13 cellular contexts compared by ENCODE assay signal in genomic region chr1:117613249-117613968, GRCh38. TPM values are rescaled to one million over a fixed set of nuclear protein-coding genes. Genes with fewer than 3 reads are reported as not detected.
DNase-seq lines count a peak whose midpoint lies in the region; ATAC-seq, FAIRE-seq and TF ChIP-seq lines count a peak whose summit lies in the region.
"Had no signal": no experiment of that assay in that cellular context is flagged by ENCODE, and none has a peak within 500 bp of the region (broad histone marks: within the 10 kb centered on the region; RNA-seq: fewer than 3 reads in every experiment).

No MANE protein-coding gene starts in this region.

- 1% methylated on average over 8 of the region's 8 CpGs for WGBS in K562 (ENCODE audit: insufficient coverage, low coverage, missing lambda C conversion rate)

- DNase-seq in AML-193 (lab: John Stamatoyannopoulos, UW), result peak; percentile 24 to 44
- peak; percentile 21 for DNase-seq in KBM-7
- peak; percentile 65 to 95 (median 77) for DNase-seq in K562 (ENCODE audit: extremely low read depth in 1 of 4, low spot score in 3 of 4)
- DNase-seq in DMS79 (lab: John Stamatoyannopoulos, UW), result no peak
- DNase-seq in T-helper 9 cell, result no peak
- no peak for DNase-seq in foreskin melanocyte
- DNase-seq: hippocampal formation; naive thymus-derived CD4-positive, alpha-beta T cell; NCI-H69; stimulated activated CD4-positive, alpha-beta T cell treated with anti-CD3 and anti-CD28 coated beads, Interleukin-1b, Interleukin-23, amount 100 ng/mL, for 48 hours had no signal

- peak; percentile 95 for FAIRE-seq in K562 (lab: Jason Lieb, UNC)

- TF ChIP-seq CTCF in K562 (IDR thresholded peaks at IDR 0.05 in 2 of 3, conservative IDR thresholded peaks at IDR 0.05 in 1 of 3; ENCODE audit: insufficient read depth in 2 of 3, low read depth in 1 of 3, low read length in 3 of 3), result no peak

- CTCF ChIA-PET in K562 (lab: Yijun Ruan, JAX; ENCODE audit: low intra/inter-chr PET ratio), result no interaction called here

- peaks cover 12% of the 10 kb centered on the region for H4K20me1 ChIP-seq in K562 (replicated peaks; ENCODE audit: control insufficient read depth, insufficient read depth, low read length)

- H3K9me3 ChIP-seq in K562 (replicated peaks; ENCODE audit: control insufficient read depth, insufficient read depth, low read depth, low read length), result no peaks in the 10 kb centered on the region
- H3K9me3 ChIP-seq in muscle layer of duodenum (ENCODE audit: control insufficient read depth in 1 of 2, low read length in 2 of 2), result no peaks in the 10 kb centered on the region

- H3K27ac ChIP-seq in K562 (ENCODE audit: extremely low read depth, low read depth, low read length), result peak overlapping the region; percentile 77
- H3K27ac ChIP-seq in muscle layer of duodenum (ENCODE audit: low read length), result peak overlapping the region; percentile 73
- H3K27ac ChIP-seq: C4-2B had no signal

- TF ChIP-seq POLR2A in K562 (conservative IDR thresholded peaks at IDR 0.05), result no peak

- in situ Hi-C loops in KBM-7 (cut with MboI; ENCODE audit: low pct_unique_long_range_greater_than_20kb, low sequenced_read_pairs), result no loop called here
- in situ Hi-C loops in K562 (cut with MboI), result no loop called here

- peak overlapping the region; percentile 1; the same call in 1 of the 2 replicates for H3K4me3 ChIP-seq in K562
- peak overlapping the region in 1 of 2 donors; percentile 10 for H3K4me3 ChIP-seq in muscle layer of duodenum (ENCODE audit: low read depth in 1 of 2, low read length in 2 of 2)

- peak; percentile 98 for TF ChIP-seq EP300 in K562 (IDR thresholded peaks at IDR 0.05; ENCODE audit: low read length)

- peak overlapping the region; percentile 67 for H3K4me2 ChIP-seq in K562 (ENCODE audit: insufficient read depth, low read length)

- H3K36me3 ChIP-seq in K562 (ENCODE audit: control insufficient read depth, insufficient read depth, low read length) (no peaks in the 10 kb centered on the region; the same call in 1 of the 3 replicates), muscle layer of duodenum (ENCODE audit: control insufficient read depth in 1 of 2, insufficient read depth in 2 of 2, low read length in 2 of 2) (no peaks in the 10 kb centered on the region)

- H3K27me3 ChIP-seq in K562 (ENCODE audit: control insufficient read depth in 2 of 2, insufficient read depth in 2 of 2, low read length in 2 of 2) (no peaks in the 10 kb centered on the region), muscle layer of duodenum (ENCODE audit: low read depth, low read length) (no peaks in the 10 kb centered on the region)

- no TSS peak for BruUV-seq in K562 (replicated peaks; lab: Mats Ljungman, UMichigan)

- intact Hi-C loops in K562 (cut with micrococcal nuclease), result loop anchor here (1.0 to 5.0 kb wide), 5 partner anchors 25 to 76 kb away; no protein-coding TSS in a partner anchor

- ATAC-seq in K562 (peak; percentile 65), HG03045 (IDR thresholded peaks at IDR 0.05; ENCODE audit: unreplicated experiment) (no peak)

- TF ChIP-seq RAD21 in K562 (CRISPR knock-in tag; conservative IDR thresholded peaks at IDR 0.05 in 1 of 2, IDR thresholded peaks at IDR 0.05 in 1 of 2), result 0 out of 4 replicates have a peak, but pooled peaks of 1 of the 2 experiments have one; percentile 16

- H3K79me2 ChIP-seq in K562 (ENCODE audit: control insufficient read depth, insufficient read depth, low read length), result peaks cover 83% of the 10 kb centered on the region

- peak overlapping the region in 1 of 2 experiments; percentile 64; a peak in 3 of 4 replicates for H3K9ac ChIP-seq in K562 (ENCODE audit: insufficient read depth in 1 of 2, low read depth in 2 of 2, low read length in 2 of 2)

- peaks cover 3% of the 10 kb centered on the region for H3K9me1 ChIP-seq in K562 (ENCODE audit: control insufficient read depth, insufficient read depth, low read length)

- POLR2A ChIA-PET in K562 (lab: Yijun Ruan, JAX), result interaction anchor here (0.6 to 14.3 kb wide), 16 partner anchors 12 to 269 kb away, joined by 3 to 383 read pairs (median 4); no protein-coding TSS in a partner anchor

- peak overlapping the region; percentile 13 for H2AFZ ChIP-seq in K562 (ENCODE audit: low read depth, low read length)

- peaks cover 49 to 95% of the 10 kb centered on the region in 2 experiments for H3K4me1 ChIP-seq in K562 (replicated peaks in 1 of 2; ENCODE audit: control insufficient read depth in 2 of 2, insufficient read depth in 2 of 2, low read length in 2 of 2)
- H3K4me1 ChIP-seq in muscle layer of duodenum (ENCODE audit: control insufficient read depth in 1 of 2, insufficient read depth in 2 of 2, low read length in 2 of 2), result peaks cover 17 to 23% of the 10 kb centered on the region in 2 donors

TF ChIP-seq in K562, 482 proteins besides CTCF, POLR2A, EP300 and RAD21 (continues in another document):
- TF ChIP-seq DEAF1 (CRISPR knock-in tag; IDR thresholded peaks at IDR 0.05) (peak; percentile 45; the same call in 1 of the 2 replicates), CBFA2T2 (conservative IDR thresholded peaks at IDR 0.05) (peak; percentile 98), NEUROD1 (IDR thresholded peaks at IDR 0.05; ENCODE audit: borderline replicate concordance, low read depth, low read length, partially characterized antibody) (peak; percentile 68), BHLHE40 (IDR thresholded peaks at IDR 0.05; ENCODE audit: low read length) (peak; percentile 46; the same call in 1 of the 2 replicates), SNRNP70 (optimal IDR thresholded peaks at IDR 0.05; ENCODE audit: low read depth, low read length) (no peak), ZNF609 (CRISPR knock-in tag; IDR thresholded peaks at IDR 0.05; ENCODE audit: borderline replicate concordance) (no peak)

RNA-seq across cellular contexts. Expression of gene TENT5C, which starts 7.6 kb away (rescaled TPM):
- total RNA-seq in K562 (2011; cell fraction: chromatin; rRNA removed; ENCODE audit: low replicate concordance), result 12.1 and 13.3 TPM in 2 replicates
- 8.7 and 8.8 TPM in 2 replicates for total RNA-seq in K562 (2011; cell fraction: nucleolus; rRNA removed)
- total RNA-seq in K562 (2011; cell fraction: nucleoplasm; rRNA removed), result 11.4 and 17.1 TPM in 2 replicates
- total RNA-seq in K562 (2014; rRNA removed) (1.8 and 3.6 TPM in 2 replicates), K562 (2014; rRNA removed; fragmentation: Illumina TruSeq; extraction: Trizol) (4.5 and 5.2 TPM in 2 replicates), K562 (2015; rRNA removed; fragmentation: Illumina TruSeq; extraction: Trizol) (2.5 and 2.8 TPM in 2 replicates), K562 (2021) (7.1 and 7.7 TPM in 2 replicates)
- polyA plus RNA-seq in K562 (2011; rRNA removed) (7.7 and 8.2 TPM in 2 replicates), K562 (2014; fragmentation: Illumina TruSeq; extraction: Trizol) (3.4 and 4.0 TPM in 2 replicates), K562 (2014; fragmentation: Nextera tagmentation; extraction: Ambion mirVana) (1 to 10 TPM; 3.8 to 5.0 TPM), K562 (2014; rRNA removed) (2.8 and 2.9 TPM in 2 replicates)
- polyA plus RNA-seq in K562 (2011; cell fraction: cytosol; rRNA removed), result 4.5 and 7.5 TPM in 2 replicates
- polyA plus RNA-seq in K562 (2011; cell fraction: nucleus; rRNA removed), result 3.9 and 5.1 TPM in 2 replicates
- 2.4 and 3.7 TPM in 2 replicates for polyA plus RNA-seq in K562 (2012)
- 26.9 and 28.8 TPM in 2 replicates for polyA minus RNA-seq in K562 (2011; rRNA and poly(A)+ RNA removed)
- 11.0 and 11.5 TPM in 2 replicates for polyA minus RNA-seq in K562 (2011; cell fraction: cytosol; rRNA and poly(A)+ RNA removed)
- 7.1 and 12.4 TPM in 2 replicates for polyA minus RNA-seq in K562 (2011; cell fraction: nucleus; rRNA and poly(A)+ RNA removed)

Comparison
In these comparisons a context has a peak if more than half of its experiments do, and no peak if none do; other contexts are left out.
1. DNase-seq: peak in AML-193 (2 of 2), KBM-7 (single experiment) and K562 (4 of 4); none in DMS79 (single experiment), T-helper 9 cell (single experiment) and foreskin melanocyte (single experiment).